2 cellular contexts compared by ENCODE assay signal in genomic region chrX:37590047-37590446, GRCh38.
TF ChIP-seq lines count a peak whose summit lies in the region.

No MANE protein-coding gene starts in this region.

TF ChIP-seq in HepG2, 621 proteins besides CTCF, POLR2A, EP300 and RAD21:
- no peak for TF ChIP-seq GLI4 (CRISPR knock-in tag; IDR thresholded peaks at IDR 0.05; ENCODE audit: borderline replicate concordance)
- no peak for TF ChIP-seq ZNF781 (CRISPR knock-in tag; IDR thresholded peaks at IDR 0.05; ENCODE audit: borderline replicate concordance, not compliant biosample characterization)
- TF ChIP-seq POLR2AphosphoS5 (IDR thresholded peaks at IDR 0.05; ENCODE audit: low read depth, low read length) = no peak
- peak; percentile 36; the same call in 1 of the 2 replicates for TF ChIP-seq MAFF (IDR thresholded peaks at IDR 0.05; ENCODE audit: low read depth, low read length)
- no peak for TF ChIP-seq DR1 (CRISPR knock-in tag; IDR thresholded peaks at IDR 0.05)
- peak in 1 of 2 experiments; percentile 60; a peak in 3 of 4 replicates for TF ChIP-seq MAFK (conservative IDR thresholded peaks at IDR 0.05 in 1 of 2, IDR thresholded peaks at IDR 0.05 in 1 of 2; ENCODE audit: low read length in 2 of 2)

TF ChIP-seq in endothelial cell of umbilical vein, 7 proteins besides CTCF, POLR2A, EP300 and RAD21:
- TF ChIP-seq MAX (IDR thresholded peaks at IDR 0.05; ENCODE audit: insufficient read depth, insufficient read length) (no peak), GATA2 (IDR thresholded peaks at IDR 0.05; ENCODE audit: insufficient read depth, insufficient read length, low read depth, low read length) (no peak), JUN (IDR thresholded peaks at IDR 0.05; ENCODE audit: borderline replicate concordance, insufficient read depth, insufficient read length, low read depth) (no peak), MYC (IDR thresholded peaks at IDR 0.05; ENCODE audit: low read depth, low read length) (no peak), FOS (IDR thresholded peaks at IDR 0.05; ENCODE audit: borderline replicate concordance, insufficient read depth, low read length) (no peak), POLR2AphosphoS5 (IDR thresholded peaks at IDR 0.05; ENCODE audit: insufficient read depth, low read depth, low read length) (no peak)
TF ChIP-seq in endothelial cell of umbilical vein: peak in this region for 0.
